Comparison of ENCODE assay signal across 8 cellular contexts in genomic region chr19:39403331-39404312, GRCh38. TPM values are rescaled to one million over a fixed set of nuclear protein-coding genes. Genes with fewer than 3 reads are reported as not detected.
DNase-seq lines count a peak whose midpoint lies in the region; ATAC-seq and TF ChIP-seq lines count a peak whose summit lies in the region.

No MANE protein-coding gene starts in this region.

- H3K36me3 ChIP-seq in CD4-positive, alpha-beta memory T cell (ENCODE audit: insufficient read depth, low read length), result peaks cover 12% of the 10 kb centered on the region

- no peak for TF ChIP-seq CTCF in choroid plexus epithelial cell (conservative IDR thresholded peaks at IDR 0.05; ENCODE audit: low read depth, low read length)

- H3K4me3 Mint-ChIP-seq in CD4-positive, alpha-beta memory T cell, result peak overlapping the region; percentile 78 to 96 (median 83)

- peaks cover 0 to 8% (median 0%) of the 10 kb centered on the region in 8 donors for H3K9me3 Mint-ChIP-seq in CD4-positive, alpha-beta memory T cell

- H3K4me1 ChIP-seq in CD4-positive, alpha-beta memory T cell (ENCODE audit: insufficient read depth, low read length), result peaks cover 75% of the 10 kb centered on the region

- H3K36me3 Mint-ChIP-seq in CD4-positive, alpha-beta memory T cell, result peaks cover 14 to 32% of the 10 kb centered on the region in 2 donors

- peak overlapping the region; percentile 100 for H3K27ac ChIP-seq in CD4-positive, alpha-beta memory T cell (ENCODE audit: low read depth, low read length)

- H3K27ac Mint-ChIP-seq in CD4-positive, alpha-beta memory T cell, result peak overlapping the region; percentile 98 to 100 (median 99)

- ATAC-seq in left lobe of liver, result no peak
- no peak for ATAC-seq in GM21737 (IDR thresholded peaks at IDR 0.05; ENCODE audit: unreplicated experiment)

- DNase-seq in CD4-positive, alpha-beta memory T cell, result peak; percentile 94 to 100 (median 96)
- DNase-seq in GOT3 (lab: John Stamatoyannopoulos, UW) (peak; percentile 92), NCI-H2227 treated with DMSO at 0.1 percent for 48 hours (lab: John Stamatoyannopoulos, UW) (peak; percentile 89), choroid plexus epithelial cell (ENCODE audit: low read depth) (peak; percentile 99), left lobe of liver (ENCODE audit: low spot score) (peak; percentile 88)
- peak; percentile 97 for DNase-seq in activated CD4-positive, alpha-beta T cell treated with anti-CD3 and anti-CD28 coated beads for 48 hours
- DNase-seq in stimulated activated CD4-positive, alpha-beta T cell treated with anti-CD3 and anti-CD28 coated beads, Interleukin-1b, Interleukin-23, amount 100 ng/mL, for 4 hours (ENCODE audit: low read depth in 2 of 2), result peak; percentile 86 to 96

- no peaks in the 10 kb centered on the region for H3K27me3 Mint-ChIP-seq in CD4-positive, alpha-beta memory T cell

- H3K4me1 Mint-ChIP-seq in CD4-positive, alpha-beta memory T cell, result peaks cover 35 to 94% (median 60%) of the 10 kb centered on the region in 4 donors

- POLR2A ChIA-PET in CD4-positive, alpha-beta memory T cell (lab: Charles Lee; ENCODE audit: partially characterized antibody), result interaction anchor here (0.5 to 11.3 kb wide), 12 partner anchors 8 to 1206 kb away, joined by 3 to 384 read pairs (median 11); partner anchors contain the start of genes GMFG, MED29, PAF1 and PLEKHG2

- intact Hi-C loops in CD4-positive, alpha-beta memory T cell (cut with micrococcal nuclease), result no loop called here

- no peaks in the 10 kb centered on the region for H3K9me3 ChIP-seq in CD4-positive, alpha-beta memory T cell (ENCODE audit: control insufficient read depth in 1 of 2, low read length in 2 of 2)

- H3K4me3 ChIP-seq in CD4-positive, alpha-beta memory T cell (ENCODE audit: low read length in 2 of 2), result peak overlapping the region; percentile 73 to 83
- peak overlapping the region; percentile 41 for H3K4me3 ChIP-seq in choroid plexus epithelial cell (ENCODE audit: low read depth, low read length)

- no peaks in the 10 kb centered on the region for H3K27me3 ChIP-seq in CD4-positive, alpha-beta memory T cell (ENCODE audit: insufficient read depth, low read length)

- CTCF ChIA-PET in CD4-positive, alpha-beta memory T cell (lab: Charles Lee; ENCODE audit: partially characterized antibody), result interaction anchor here (15.4 kb wide), 1 partner anchor 8 kb away, joined by 215 read pairs; the partner anchor contains the start of gene PLEKHG2

RNA-seq across cellular contexts. Expression of gene ZFP36, which starts 3.0 kb away (rescaled TPM):
- total RNA-seq in CD4-positive, alpha-beta memory T cell, result 100 to 1,000 TPM; 151 to 152 TPM
- polyA plus RNA-seq in CD4-positive, alpha-beta memory T cell, result 100 to 1,000 TPM; 164 to 191 TPM
- 44.0 TPM for total RNA-seq in left lobe of liver

RNA-seq across cellular contexts. Expression of gene PLEKHG2, which starts 8.8 kb away (rescaled TPM):
- 10 to 100 TPM; 12.1 to 17.0 TPM for total RNA-seq in CD4-positive, alpha-beta memory T cell
- polyA plus RNA-seq in CD4-positive, alpha-beta memory T cell, result 1 to 10 TPM; 1.4 to 5.1 TPM
- total RNA-seq in left lobe of liver, result 3.8 TPM

RNA-seq across cellular contexts. Expression of gene MED29, which starts 12.4 kb away (rescaled TPM):
- 10 to 100 TPM; 43.1 to 51.3 TPM for total RNA-seq in CD4-positive, alpha-beta memory T cell
- polyA plus RNA-seq in CD4-positive, alpha-beta memory T cell, result 10 to 100 TPM; 50.6 to 59.8 TPM
- total RNA-seq in left lobe of liver, result 19.2 TPM

RNA-seq across cellular contexts. Expression of gene PAF1, which starts 12.7 kb away (rescaled TPM):
- 10 to 100 TPM; 49.2 to 53.8 TPM for total RNA-seq in CD4-positive, alpha-beta memory T cell
- polyA plus RNA-seq in CD4-positive, alpha-beta memory T cell, result 10 to 100 TPM; 21.5 to 46.7 TPM
- total RNA-seq in left lobe of liver, result 21.3 TPM

RNA-seq across cellular contexts. Expression of gene RPS16, which starts 32.1 kb away (rescaled TPM):
- 1,000 to 10,000 TPM; 4,061 to 4,227 TPM for total RNA-seq in CD4-positive, alpha-beta memory T cell
- 1,000 to 10,000 TPM; 1,590 to 2,052 TPM for polyA plus RNA-seq in CD4-positive, alpha-beta memory T cell
- total RNA-seq in left lobe of liver, result 668 TPM
